Comparison of ENCODE assay signal across 13 cellular contexts in genomic region chr17:68238488-68238887, GRCh38. TPM values are rescaled to one million over a fixed set of nuclear protein-coding genes. Genes with fewer than 3 reads are reported as not detected.
DNase-seq lines count a peak whose midpoint lies in the region; ATAC-seq and TF ChIP-seq lines count a peak whose summit lies in the region.
"Had no signal": no experiment of that assay in that cellular context is flagged by ENCODE, and none has a peak within 500 bp of the region (broad histone marks: within the 10 kb centered on the region; RNA-seq: fewer than 3 reads in every experiment).

No MANE protein-coding gene starts in this region.

- intact Hi-C loops in A673 (cut with micrococcal nuclease; ENCODE audit: unreplicated experiment) (no loop called here), right lobe of liver (cut with DNase I) (no loop called here)

- H3K9me3 ChIP-seq in KOPT-K1 (ENCODE audit: insufficient read depth, low read length, poor library complexity, severe bottlenecking) (no peaks in the 10 kb centered on the region), A673 (ENCODE audit: low read depth, low read length, poor library complexity, severe bottlenecking) (no peaks in the 10 kb centered on the region), right lobe of liver (no peaks in the 10 kb centered on the region)
- H3K9me3 ChIP-seq: tibial artery had no signal

- no peaks in the 10 kb centered on the region for H3K36me3 Mint-ChIP-seq in activated naive CD4-positive, alpha-beta T cell treated with anti-CD3 and anti-CD28 coated beads, Interleukin-2, amount 50 U/mL, for 24 hours
- H3K36me3 Mint-ChIP-seq in naive thymus-derived CD8-positive, alpha-beta T cell: no peaks in the 10 kb centered on the region

- 62% methylated on average over 2 of the region's 2 CpGs for WGBS in right lobe of liver (ENCODE audit: insufficient coverage, low coverage, low lambda C conversion rate, missing lambda C conversion rate)

- peak; percentile 35 for DNase-seq in CD1c-positive myeloid dendritic cell (ENCODE audit: extremely low spot score)
- peak in 6 of 10 donors; percentile 10 to 45 (median 29) for DNase-seq in naive thymus-derived CD8-positive, alpha-beta T cell
- no peak for DNase-seq in A673 (ENCODE audit: low spot score)
- DNase-seq in DMS79 treated with DMSO at 0.1 percent for 48 hours (lab: John Stamatoyannopoulos, UW): no peak
- no peak for DNase-seq in right lobe of liver
- DNase-seq in foreskin keratinocyte: no peak
- DNase-seq: GOT3, NCI-H2029 treated with DMSO at 0.1 percent for 48 hours had no signal

- POLR2A ChIA-PET in naive thymus-derived CD8-positive, alpha-beta T cell (lab: Charles Lee): interaction anchor here (0.6 to 5.8 kb wide), 10 partner anchors 9 to 221 kb away, joined by 3 to 53 read pairs (median 4); partner anchors contain the start of genes AMZ2, ARSG and SLC16A6
- POLR2A ChIA-PET in A673 (lab: Charles Lee; ENCODE audit: low non-redundant PET): no interaction called here

- ATAC-seq in naive thymus-derived CD8-positive, alpha-beta T cell: peak; percentile 18 to 51
- ATAC-seq in right lobe of liver (no peak), foreskin keratinocyte (no peak)

- peak overlapping the region; percentile 85 for H3K4me3 Mint-ChIP-seq in activated naive CD4-positive, alpha-beta T cell treated with anti-CD3 and anti-CD28 coated beads, Interleukin-2, amount 50 U/mL, for 24 hours
- H3K4me3 Mint-ChIP-seq in naive thymus-derived CD8-positive, alpha-beta T cell: peak overlapping the region; percentile 82 to 89 (median 84)

- H3K4me1 ChIP-seq in A673 (ENCODE audit: insufficient read depth, low read length, poor library complexity, severe bottlenecking) (no peaks in the 10 kb centered on the region), right lobe of liver (no peaks in the 10 kb centered on the region), foreskin keratinocyte (no peaks in the 10 kb centered on the region)
- H3K4me1 ChIP-seq: tibial artery had no signal

- H3K4me1 Mint-ChIP-seq in activated naive CD4-positive, alpha-beta T cell treated with anti-CD3 and anti-CD28 coated beads, Interleukin-2, amount 50 U/mL, for 24 hours: peaks cover 49% of the 10 kb centered on the region
- peaks cover 19 to 63% (median 37%) of the 10 kb centered on the region in 4 donors for H3K4me1 Mint-ChIP-seq in naive thymus-derived CD8-positive, alpha-beta T cell

- TF ChIP-seq POLR2A in right lobe of liver (IDR thresholded peaks at IDR 0.05): no peak

- BruUV-seq in A673 (replicated peaks; lab: Mats Ljungman, UMichigan): no TSS peak

- no peaks in the 10 kb centered on the region for H3K27me3 Mint-ChIP-seq in activated naive CD4-positive, alpha-beta T cell treated with anti-CD3 and anti-CD28 coated beads, Interleukin-2, amount 50 U/mL, for 24 hours
- H3K27me3 Mint-ChIP-seq in naive thymus-derived CD8-positive, alpha-beta T cell: no peaks in the 10 kb centered on the region

- CTCF ChIA-PET in A673 (lab: Charles Lee): interaction anchor here (0.6 kb wide), 1 partner anchor 32 kb away, joined by 3 read pairs; no protein-coding TSS in a partner anchor

- H3K27ac Mint-ChIP-seq in activated naive CD4-positive, alpha-beta T cell treated with anti-CD3 and anti-CD28 coated beads, Interleukin-2, amount 50 U/mL, for 24 hours: peak overlapping the region; percentile 98
- peak overlapping the region; percentile 94 to 99 (median 98) for H3K27ac Mint-ChIP-seq in naive thymus-derived CD8-positive, alpha-beta T cell

- no peak for TF ChIP-seq CTCF in A673 (conservative IDR thresholded peaks at IDR 0.05; ENCODE audit: low read depth, low read length)
- no peak for TF ChIP-seq CTCF in right lobe of liver (IDR thresholded peaks at IDR 0.05)
- TF ChIP-seq CTCF in foreskin keratinocyte (conservative IDR thresholded peaks at IDR 0.05): no peak

- no peaks in the 10 kb centered on the region for H3K9me3 Mint-ChIP-seq in activated naive CD4-positive, alpha-beta T cell treated with anti-CD3 and anti-CD28 coated beads, Interleukin-2, amount 50 U/mL, for 24 hours
- no peaks in the 10 kb centered on the region for H3K9me3 Mint-ChIP-seq in naive thymus-derived CD8-positive, alpha-beta T cell

- H3K27ac ChIP-seq in KOPT-K1 (ENCODE audit: low read depth, low read length, poor library complexity, severe bottlenecking) (peak overlapping the region; percentile 83), A673 (ENCODE audit: low read depth, low read length, poor library complexity, severe bottlenecking) (no peak overlapping the region), right lobe of liver (no peak overlapping the region), foreskin keratinocyte (no peak overlapping the region)
- H3K27ac ChIP-seq: C4-2B, tibial artery had no signal

- H3K4me3 ChIP-seq in A673 (ENCODE audit: low read depth, low read length, poor library complexity, severe bottlenecking) (no peak overlapping the region), right lobe of liver (no peak overlapping the region)
- H3K4me3 ChIP-seq: lung, tibial artery had no signal

- no peaks in the 10 kb centered on the region for H3K36me3 ChIP-seq in KOPT-K1 (ENCODE audit: insufficient read depth, low read length)
- no peaks in the 10 kb centered on the region for H3K36me3 ChIP-seq in A673 (ENCODE audit: insufficient read depth, low read length, poor library complexity, severe bottlenecking)
- no peaks in the 10 kb centered on the region for H3K36me3 ChIP-seq in right lobe of liver
- H3K36me3 ChIP-seq: tibial artery had no signal

- H3K27me3 ChIP-seq in A673 (replicated peaks; ENCODE audit: insufficient read depth, low read depth, low read length, poor library complexity) (no peaks in the 10 kb centered on the region), right lobe of liver (no peaks in the 10 kb centered on the region), foreskin keratinocyte (no peaks in the 10 kb centered on the region)
- H3K27me3 ChIP-seq: tibial artery had no signal

RNA-seq across cellular contexts. Expression of gene AMZ2, which starts 9.4 kb away (rescaled TPM):
- total RNA-seq in naive thymus-derived CD8-positive, alpha-beta T cell: 10 to 100 TPM; 72.4 to 72.7 TPM
- 100 to 1,000 TPM in 1 of 3 donors, 10 to 100 TPM in 2; 89.0 to 125 (median 94.6) TPM for polyA plus RNA-seq in naive thymus-derived CD8-positive, alpha-beta T cell
- 80.4 and 105 TPM in 2 replicates for total RNA-seq in A673 (2021)
- total RNA-seq in right lobe of liver: 10 to 100 TPM; 15.3 to 31.2 (median 18.2) TPM
- 106 and 110 TPM in 2 replicates for total RNA-seq in foreskin keratinocyte
- polyA plus RNA-seq in foreskin keratinocyte: 102 and 114 TPM in 2 replicates

RNA-seq across cellular contexts. Expression of gene SLC16A6, which starts 52.4 kb away (rescaled TPM):
- total RNA-seq in naive thymus-derived CD8-positive, alpha-beta T cell: 1 to 10 TPM; 6.4 to 6.9 TPM
- 1 to 10 TPM in 2 of 3 donors, under 1 TPM in 1; 0.61 to 2.6 (median 1.5) TPM for polyA plus RNA-seq in naive thymus-derived CD8-positive, alpha-beta T cell
- 0.55 and 0.67 TPM in 2 replicates for total RNA-seq in A673 (2021)
- total RNA-seq in right lobe of liver: 1 to 10 TPM in 1 of 6 experiments, under 1 TPM in 5; 0.19 to 1.2 (median 0.45) TPM
- not detected in 2 replicates for total RNA-seq in foreskin keratinocyte
- polyA plus RNA-seq in foreskin keratinocyte: not detected in 2 replicates

RNA-seq across cellular contexts. Expression of gene ARSG, which starts 52.8 kb away (rescaled TPM):
- 10 to 100 TPM; 12.1 to 15.1 TPM for total RNA-seq in naive thymus-derived CD8-positive, alpha-beta T cell
- polyA plus RNA-seq in naive thymus-derived CD8-positive, alpha-beta T cell: 10 to 100 TPM; 10.4 to 13.7 (median 12.9) TPM
- total RNA-seq in A673 (2021) (1.0 and 1.9 TPM in 2 replicates), right lobe of liver (1 to 10 TPM; 1.2 to 3.3 (median 2.5) TPM), foreskin keratinocyte (0.48 and 0.53 TPM in 2 replicates)
- 0.16 and 0.29 TPM in 2 replicates for polyA plus RNA-seq in foreskin keratinocyte

Comparison
In these comparisons a context has a peak if more than half of its experiments do, and no peak if none do; other contexts are left out.
1. DNase-seq: peak in CD1c-positive myeloid dendritic cell (single experiment) and naive thymus-derived CD8-positive, alpha-beta T cell (6 of 10); none in A673 (single experiment), DMS79 treated with DMSO at 0.1 percent for 48 hours (single experiment), right lobe of liver (0 of 3) and foreskin keratinocyte (0 of 2).
2. ATAC-seq: peak in naive thymus-derived CD8-positive, alpha-beta T cell (2 of 2); none in right lobe of liver (0 of 4) and foreskin keratinocyte (single experiment).